In genomic region chrX:23202316-23202715, GRCh38 we compare ENCODE assay signal across 32 cellular contexts.
"Had no signal": no experiment of that assay in that cellular context is flagged by ENCODE, and none has a peak within 500 bp of the region (broad histone marks: within the 10 kb centered on the region; RNA-seq: fewer than 3 reads in every experiment).

No MANE protein-coding gene starts in this region.

- H3K27ac Mint-ChIP-seq: activated B cell treated with CpG ODN at 0.5 μM for 24 hours; activated CD8-positive, alpha-beta T cell treated with anti-CD3 and anti-CD28 coated beads for 36 hours; activated naive CD4-positive, alpha-beta T cell treated with anti-CD3 and anti-CD28 coated beads, Interleukin-2, amount 50 U/mL, for 24 hours; activated naive CD8-positive, alpha-beta T cell treated with anti-CD3 and anti-CD28 coated beads for 36 hours; activated naive CD8-positive, alpha-beta T cell treated with anti-CD3 and anti-CD28 coated beads, Interleukin-2, amount 50 U/mL, for 24 hours; activated T-helper 17 cell treated with anti-CD3 and anti-CD28 coated beads, Interleukin-2, amount 50 U/mL, for 72 hours; brain; dendritic cell treated with granulocyte-macrophage colony-stimulating factor and Interleukin-4, amounts not matched to agents 40 ng/mL and 50 ng/mL, for 4 days; endodermal cell; T-helper 17 cell; T-helper 2 cell treated with Interferon-gamma antibody and Interleukin-4, amounts not matched to agents 5 μg/mL and 100 μg/mL, for 36 hours had no signal

- DNase-seq: activated B cell treated with CpG ODN at 0.5 μM for 24 hours; activated CD4-positive, alpha-beta T cell treated with anti-CD3 and anti-CD28 coated beads for 48 hours; activated CD4-positive, alpha-beta T cell treated with anti-CD3 and anti-CD28 coated beads, Interleukin-2, amount 50 U/mL, for 1 hour; activated CD4-positive, alpha-beta T cell treated with anti-CD3 and anti-CD28 coated beads, Interleukin-2, amount 50 U/mL, for 48 hours; activated CD8-positive, alpha-beta memory T cell treated with anti-CD3 and anti-CD28 coated beads for 24 hours; activated CD8-positive, alpha-beta T cell treated with anti-CD3 and anti-CD28 coated beads for 36 hours; activated effector memory CD4-positive, alpha-beta T cell treated with Interleukin-2 at 50 U/mL for 16 hours; activated gamma-delta T cell treated with Interleukin-2 at 50 U/mL for 16 hours; activated naive CD4-positive, alpha-beta T cell treated with Interleukin-2 at 50 U/mL for 16 hours; activated naive CD8-positive, alpha-beta T cell treated with anti-CD3 and anti-CD28 coated beads for 36 hours; activated naive CD8-positive, alpha-beta T cell treated with anti-CD3 and anti-CD28 coated beads, Interleukin-2, amount 50 U/mL, for 24 hours; activated T-cell treated with anti-CD3 and anti-CD28 coated beads, Interleukin-2, amount 50 U/mL, for 4 hours; adrenal gland; amygdala; aorta; dorsolateral prefrontal cortex; effector memory CD4-positive, alpha-beta T cell; endodermal cell; foreskin fibroblast; head of caudate nucleus; T-helper 17 cell; T1000; WERI-Rb-1 had no signal

- H3K9me3 Mint-ChIP-seq: activated B cell treated with CpG ODN at 0.5 μM for 24 hours; activated CD8-positive, alpha-beta T cell treated with anti-CD3 and anti-CD28 coated beads for 36 hours; activated naive CD4-positive, alpha-beta T cell treated with anti-CD3 and anti-CD28 coated beads, Interleukin-2, amount 50 U/mL, for 24 hours; activated naive CD8-positive, alpha-beta T cell treated with anti-CD3 and anti-CD28 coated beads for 36 hours; activated naive CD8-positive, alpha-beta T cell treated with anti-CD3 and anti-CD28 coated beads, Interleukin-2, amount 50 U/mL, for 24 hours; activated T-cell treated with anti-CD3 and anti-CD28 coated beads, Interleukin-2, amount 50 U/mL, for 4 hours; activated T-helper 17 cell treated with anti-CD3 and anti-CD28 coated beads, Interleukin-2, amount 50 U/mL, for 72 hours; brain; central memory CD8-positive, alpha-beta T cell; dendritic cell treated with granulocyte-macrophage colony-stimulating factor and Interleukin-4, amounts not matched to agents 40 ng/mL and 50 ng/mL, for 4 days; T-helper 2 cell treated with Interferon-gamma antibody and Interleukin-4, amounts not matched to agents 5 μg/mL and 100 μg/mL, for 36 hours had no signal

- H3K36me3 ChIP-seq: adrenal gland, WERI-Rb-1 had no signal

- H3K4me3 ChIP-seq: adrenal gland, coronary artery, dorsolateral prefrontal cortex had no signal

- H3K4me3 Mint-ChIP-seq: activated B cell treated with CpG ODN at 0.5 μM for 24 hours; activated CD8-positive, alpha-beta T cell treated with anti-CD3 and anti-CD28 coated beads for 36 hours; activated naive CD4-positive, alpha-beta T cell treated with anti-CD3 and anti-CD28 coated beads, Interleukin-2, amount 50 U/mL, for 24 hours; activated naive CD8-positive, alpha-beta T cell treated with anti-CD3 and anti-CD28 coated beads for 36 hours; activated naive CD8-positive, alpha-beta T cell treated with anti-CD3 and anti-CD28 coated beads, Interleukin-2, amount 50 U/mL, for 24 hours; activated T-cell treated with anti-CD3 and anti-CD28 coated beads, Interleukin-2, amount 50 U/mL, for 4 hours; activated T-helper 17 cell treated with anti-CD3 and anti-CD28 coated beads, Interleukin-2, amount 50 U/mL, for 72 hours; brain; central memory CD8-positive, alpha-beta T cell; dendritic cell treated with granulocyte-macrophage colony-stimulating factor and Interleukin-4, amounts not matched to agents 40 ng/mL and 50 ng/mL, for 4 days; endodermal cell; T-helper 17 cell; T-helper 2 cell treated with Interferon-gamma antibody and Interleukin-4, amounts not matched to agents 5 μg/mL and 100 μg/mL, for 36 hours had no signal

- H3K27ac ChIP-seq: adrenal gland, coronary artery, dorsolateral prefrontal cortex, WERI-Rb-1 had no signal

- H3K9me3 ChIP-seq: adrenal gland had no signal

- ATAC-seq: activated CD4-positive, CD25-positive, alpha-beta regulatory T cell treated with anti-CD3 and anti-CD28 coated beads, Interleukin-2, amount 50 U/mL, for 24 hours; activated CD8-positive, alpha-beta T cell treated with anti-CD3 and anti-CD28 coated beads for 36 hours; activated naive CD8-positive, alpha-beta T cell treated with anti-CD3 and anti-CD28 coated beads, Interleukin-2, amount 50 U/mL, for 24 hours; activated T-cell treated with anti-CD3 and anti-CD28 coated beads, Interleukin-2, amount 50 U/mL, for 4 hours; activated T-helper 17 cell treated with anti-CD3 and anti-CD28 coated beads, Interleukin-2, amount 50 U/mL, for 72 hours; esophagus mucosa; T-helper 17 cell had no signal

- H3K27me3 Mint-ChIP-seq: activated B cell treated with CpG ODN at 0.5 μM for 24 hours; activated CD8-positive, alpha-beta T cell treated with anti-CD3 and anti-CD28 coated beads for 36 hours; activated naive CD4-positive, alpha-beta T cell treated with anti-CD3 and anti-CD28 coated beads, Interleukin-2, amount 50 U/mL, for 24 hours; activated naive CD8-positive, alpha-beta T cell treated with anti-CD3 and anti-CD28 coated beads for 36 hours; activated naive CD8-positive, alpha-beta T cell treated with anti-CD3 and anti-CD28 coated beads, Interleukin-2, amount 50 U/mL, for 24 hours; activated T-helper 17 cell treated with anti-CD3 and anti-CD28 coated beads, Interleukin-2, amount 50 U/mL, for 72 hours; brain; central memory CD8-positive, alpha-beta T cell; dendritic cell treated with granulocyte-macrophage colony-stimulating factor and Interleukin-4, amounts not matched to agents 40 ng/mL and 50 ng/mL, for 4 days; T-helper 17 cell had no signal

- H3K36me3 Mint-ChIP-seq: activated naive CD4-positive, alpha-beta T cell treated with anti-CD3 and anti-CD28 coated beads, Interleukin-2, amount 50 U/mL, for 24 hours; activated naive CD8-positive, alpha-beta T cell treated with anti-CD3 and anti-CD28 coated beads for 36 hours; brain had no signal

- H3K4me1 Mint-ChIP-seq: activated B cell treated with CpG ODN at 0.5 μM for 24 hours; activated naive CD4-positive, alpha-beta T cell treated with anti-CD3 and anti-CD28 coated beads, Interleukin-2, amount 50 U/mL, for 24 hours; activated naive CD8-positive, alpha-beta T cell treated with anti-CD3 and anti-CD28 coated beads for 36 hours; activated naive CD8-positive, alpha-beta T cell treated with anti-CD3 and anti-CD28 coated beads, Interleukin-2, amount 50 U/mL, for 24 hours; activated T-helper 17 cell treated with anti-CD3 and anti-CD28 coated beads, Interleukin-2, amount 50 U/mL, for 72 hours; brain; central memory CD8-positive, alpha-beta T cell; endodermal cell; T-helper 17 cell had no signal

- H3K27me3 ChIP-seq: adrenal gland had no signal

- H3K4me1 ChIP-seq: adrenal gland had no signal
